1 cellular context compared by ENCODE assay signal in the genomic region with DNA sequence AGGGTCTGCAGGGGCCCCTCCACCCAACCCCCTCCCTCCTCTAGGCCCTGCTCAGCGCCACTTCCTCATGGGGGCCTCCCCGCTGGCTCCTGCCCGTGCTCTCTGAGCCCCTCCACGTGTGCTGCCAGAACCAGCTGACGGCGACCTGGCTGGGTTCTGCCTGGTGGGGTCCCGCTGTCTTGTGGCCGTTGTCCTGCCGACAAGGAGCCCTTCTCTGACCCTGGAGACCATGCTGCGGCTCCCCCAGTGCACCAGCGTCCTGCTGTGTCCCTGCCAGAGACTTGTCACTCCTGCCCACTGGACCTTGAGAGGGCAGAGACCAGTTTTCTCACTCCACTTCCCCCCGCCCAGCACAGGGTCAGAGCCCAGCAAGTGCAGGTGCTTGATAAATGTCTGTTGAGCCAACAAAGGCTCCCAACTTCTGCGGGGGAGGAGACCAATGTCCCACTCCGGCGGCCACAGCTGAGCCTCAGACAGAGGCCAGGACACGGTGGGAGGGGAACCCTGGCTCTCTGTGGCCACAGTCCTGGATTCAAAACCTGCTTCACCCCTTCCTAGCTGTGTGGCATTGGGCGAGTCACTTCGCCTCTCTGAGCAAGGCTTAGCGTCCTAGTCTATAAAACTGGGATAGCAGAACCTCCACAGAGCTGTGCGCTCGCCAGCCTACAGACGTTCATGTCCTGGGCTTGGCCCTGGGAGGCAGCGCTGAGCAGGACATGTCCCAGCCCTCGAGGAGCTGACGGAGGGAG.
A peak's percentile ranks its signal among the peaks of the same experiment; 100 is the strongest.
TF ChIP-seq lines count a peak whose summit lies in the region.

No MANE protein-coding gene starts in this region.

TF ChIP-seq in HepG2, 621 proteins besides CTCF, POLR2A, EP300 and RAD21 (continued from another document and continues in another):
- TF ChIP-seq, protein P1, sequence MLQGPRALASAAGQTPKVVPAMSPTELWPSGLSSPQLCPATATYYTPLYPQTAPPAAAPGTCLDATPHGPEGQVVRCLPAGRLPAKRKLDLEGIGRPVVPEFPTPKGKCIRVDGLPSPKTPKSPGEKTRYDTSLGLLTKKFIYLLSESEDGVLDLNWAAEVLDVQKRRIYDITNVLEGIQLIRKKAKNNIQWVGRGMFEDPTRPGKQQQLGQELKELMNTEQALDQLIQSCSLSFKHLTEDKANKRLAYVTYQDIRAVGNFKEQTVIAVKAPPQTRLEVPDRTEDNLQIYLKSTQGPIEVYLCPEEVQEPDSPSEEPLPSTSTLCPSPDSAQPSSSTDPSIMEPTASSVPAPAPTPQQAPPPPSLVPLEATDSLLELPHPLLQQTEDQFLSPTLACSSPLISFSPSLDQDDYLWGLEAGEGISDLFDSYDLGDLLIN (CRISPR knock-in tag; IDR thresholded peaks at IDR 0.05; ENCODE audit: borderline replicate concordance) = no peak
- TF ChIP-seq SPEN (CRISPR knock-in tag; IDR thresholded peaks at IDR 0.05; ENCODE audit: low read depth) (peak; percentile 28; the same call in 1 of the 2 replicates), ZNF615 (CRISPR knock-in tag; IDR thresholded peaks at IDR 0.05; ENCODE audit: borderline replicate concordance) (no peak), MYC (CRISPR knock-in tag; IDR thresholded peaks at IDR 0.05; ENCODE audit: borderline replicate concordance) (peak; percentile 51; the same call in 1 of the 2 replicates), RXRB (CRISPR knock-in tag; IDR thresholded peaks at IDR 0.05; ENCODE audit: borderline replicate concordance) (peak; percentile 33; the same call in 1 of the 2 replicates), ZNF441 (CRISPR knock-in tag; IDR thresholded peaks at IDR 0.05; ENCODE audit: borderline replicate concordance) (peak; percentile 99), ZNF274 (CRISPR knock-in tag; IDR thresholded peaks at IDR 0.05) (no peak), ZNF839 (CRISPR knock-in tag; IDR thresholded peaks at IDR 0.05; ENCODE audit: borderline replicate concordance) (peak; percentile 47; the same call in 1 of the 2 replicates), JUNB (CRISPR knock-in tag; IDR thresholded peaks at IDR 0.05; ENCODE audit: borderline replicate concordance) (no peak), ZNF782 (CRISPR knock-in tag; IDR thresholded peaks at IDR 0.05; ENCODE audit: borderline replicate concordance) (no peak), ZBTB7B (CRISPR knock-in tag; IDR thresholded peaks at IDR 0.05) (peak; percentile 76; the same call in 1 of the 2 replicates), ZSCAN29 (CRISPR knock-in tag; conservative IDR thresholded peaks at IDR 0.05) (0 out of 2 replicates have a peak, but pooled peaks have one; percentile 36), ZNF101 (CRISPR knock-in tag; IDR thresholded peaks at IDR 0.05; ENCODE audit: borderline replicate concordance, low read depth) (0 out of 2 replicates have a peak, but pooled peaks have one; percentile 48), RCOR2 (CRISPR knock-in tag; IDR thresholded peaks at IDR 0.05) (peak; percentile 69), MIER3 (CRISPR knock-in tag; IDR thresholded peaks at IDR 0.05; ENCODE audit: borderline replicate concordance) (peak; percentile 26; the same call in 1 of the 2 replicates), POLR2AphosphoS5 (IDR thresholded peaks at IDR 0.05; ENCODE audit: low read depth, low read length) (peak; percentile 49; the same call in 1 of the 2 replicates), HNRNPL (IDR thresholded peaks at IDR 0.05; ENCODE audit: low read depth, low read length) (peak; percentile 79), ZNF768 (CRISPR knock-in tag; IDR thresholded peaks at IDR 0.05) (peak; percentile 99), JUND (CRISPR knock-in tag; IDR thresholded peaks at IDR 0.05) (peak; percentile 63; the same call in 1 of the 2 replicates), CEBPG (CRISPR knock-in tag; IDR thresholded peaks at IDR 0.05) (0 out of 2 replicates have a peak, but pooled peaks have one; percentile 18), ESRRA (CRISPR knock-in tag; IDR thresholded peaks at IDR 0.05; ENCODE audit: low read depth) (peak; percentile 66; the same call in 1 of the 2 replicates), IKZF4 (CRISPR knock-in tag; IDR thresholded peaks at IDR 0.05; ENCODE audit: borderline replicate concordance, low read depth, not compliant biosample characterization) (no peak), TBX2 (CRISPR knock-in tag; IDR thresholded peaks at IDR 0.05; ENCODE audit: borderline replicate concordance) (peak; percentile 81), KDM2A (CRISPR knock-in tag; IDR thresholded peaks at IDR 0.05; ENCODE audit: borderline replicate concordance, low read depth) (no peak), ZFY (CRISPR knock-in tag; IDR thresholded peaks at IDR 0.05) (peak; percentile 34; the same call in 1 of the 2 replicates), HOXA3 (CRISPR knock-in tag; IDR thresholded peaks at IDR 0.05) (peak; percentile 64), XRCC5 (optimal IDR thresholded peaks at IDR 0.05; ENCODE audit: low read length) (peak; percentile 40), RARA (CRISPR knock-in tag; IDR thresholded peaks at IDR 0.05) (peak; percentile 33; the same call in 1 of the 2 replicates), GFI1 (CRISPR knock-in tag; IDR thresholded peaks at IDR 0.05; ENCODE audit: borderline replicate concordance) (peak; percentile 41; the same call in 1 of the 2 replicates)
- TF ChIP-seq, protein P2, sequence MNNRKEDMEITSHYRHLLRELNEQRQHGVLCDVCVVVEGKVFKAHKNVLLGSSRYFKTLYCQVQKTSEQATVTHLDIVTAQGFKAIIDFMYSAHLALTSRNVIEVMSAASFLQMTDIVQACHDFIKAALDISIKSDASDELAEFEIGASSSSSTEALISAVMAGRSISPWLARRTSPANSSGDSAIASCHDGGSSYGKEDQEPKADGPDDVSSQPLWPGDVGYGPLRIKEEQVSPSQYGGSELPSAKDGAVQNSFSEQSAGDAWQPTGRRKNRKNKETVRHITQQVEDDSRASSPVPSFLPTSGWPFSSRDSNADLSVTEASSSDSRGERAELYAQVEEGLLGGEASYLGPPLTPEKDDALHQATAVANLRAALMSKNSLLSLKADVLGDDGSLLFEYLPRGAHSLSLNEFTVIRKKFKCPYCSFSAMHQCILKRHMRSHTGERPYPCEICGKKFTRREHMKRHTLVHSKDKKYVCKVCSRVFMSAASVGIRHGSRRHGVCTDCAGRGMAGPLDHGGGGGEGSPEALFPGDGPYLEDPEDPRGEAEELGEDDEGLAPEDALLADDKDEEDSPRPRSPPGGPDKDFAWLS (CRISPR knock-in tag; IDR thresholded peaks at IDR 0.05; ENCODE audit: borderline replicate concordance) = peak; percentile 70; the same call in 1 of the 2 replicates
- TF ChIP-seq, protein P3, sequence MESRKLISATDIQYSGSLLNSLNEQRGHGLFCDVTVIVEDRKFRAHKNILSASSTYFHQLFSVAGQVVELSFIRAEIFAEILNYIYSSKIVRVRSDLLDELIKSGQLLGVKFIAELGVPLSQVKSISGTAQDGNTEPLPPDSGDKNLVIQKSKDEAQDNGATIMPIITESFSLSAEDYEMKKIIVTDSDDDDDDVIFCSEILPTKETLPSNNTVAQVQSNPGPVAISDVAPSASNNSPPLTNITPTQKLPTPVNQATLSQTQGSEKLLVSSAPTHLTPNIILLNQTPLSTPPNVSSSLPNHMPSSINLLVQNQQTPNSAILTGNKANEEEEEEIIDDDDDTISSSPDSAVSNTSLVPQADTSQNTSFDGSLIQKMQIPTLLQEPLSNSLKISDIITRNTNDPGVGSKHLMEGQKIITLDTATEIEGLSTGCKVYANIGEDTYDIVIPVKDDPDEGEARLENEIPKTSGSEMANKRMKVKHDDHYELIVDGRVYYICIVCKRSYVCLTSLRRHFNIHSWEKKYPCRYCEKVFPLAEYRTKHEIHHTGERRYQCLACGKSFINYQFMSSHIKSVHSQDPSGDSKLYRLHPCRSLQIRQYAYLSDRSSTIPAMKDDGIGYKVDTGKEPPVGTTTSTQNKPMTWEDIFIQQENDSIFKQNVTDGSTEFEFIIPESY (CRISPR knock-in tag; IDR thresholded peaks at IDR 0.05) = 0 out of 2 replicates have a peak, but pooled peaks have one; percentile 30
- TF ChIP-seq, protein P4, sequence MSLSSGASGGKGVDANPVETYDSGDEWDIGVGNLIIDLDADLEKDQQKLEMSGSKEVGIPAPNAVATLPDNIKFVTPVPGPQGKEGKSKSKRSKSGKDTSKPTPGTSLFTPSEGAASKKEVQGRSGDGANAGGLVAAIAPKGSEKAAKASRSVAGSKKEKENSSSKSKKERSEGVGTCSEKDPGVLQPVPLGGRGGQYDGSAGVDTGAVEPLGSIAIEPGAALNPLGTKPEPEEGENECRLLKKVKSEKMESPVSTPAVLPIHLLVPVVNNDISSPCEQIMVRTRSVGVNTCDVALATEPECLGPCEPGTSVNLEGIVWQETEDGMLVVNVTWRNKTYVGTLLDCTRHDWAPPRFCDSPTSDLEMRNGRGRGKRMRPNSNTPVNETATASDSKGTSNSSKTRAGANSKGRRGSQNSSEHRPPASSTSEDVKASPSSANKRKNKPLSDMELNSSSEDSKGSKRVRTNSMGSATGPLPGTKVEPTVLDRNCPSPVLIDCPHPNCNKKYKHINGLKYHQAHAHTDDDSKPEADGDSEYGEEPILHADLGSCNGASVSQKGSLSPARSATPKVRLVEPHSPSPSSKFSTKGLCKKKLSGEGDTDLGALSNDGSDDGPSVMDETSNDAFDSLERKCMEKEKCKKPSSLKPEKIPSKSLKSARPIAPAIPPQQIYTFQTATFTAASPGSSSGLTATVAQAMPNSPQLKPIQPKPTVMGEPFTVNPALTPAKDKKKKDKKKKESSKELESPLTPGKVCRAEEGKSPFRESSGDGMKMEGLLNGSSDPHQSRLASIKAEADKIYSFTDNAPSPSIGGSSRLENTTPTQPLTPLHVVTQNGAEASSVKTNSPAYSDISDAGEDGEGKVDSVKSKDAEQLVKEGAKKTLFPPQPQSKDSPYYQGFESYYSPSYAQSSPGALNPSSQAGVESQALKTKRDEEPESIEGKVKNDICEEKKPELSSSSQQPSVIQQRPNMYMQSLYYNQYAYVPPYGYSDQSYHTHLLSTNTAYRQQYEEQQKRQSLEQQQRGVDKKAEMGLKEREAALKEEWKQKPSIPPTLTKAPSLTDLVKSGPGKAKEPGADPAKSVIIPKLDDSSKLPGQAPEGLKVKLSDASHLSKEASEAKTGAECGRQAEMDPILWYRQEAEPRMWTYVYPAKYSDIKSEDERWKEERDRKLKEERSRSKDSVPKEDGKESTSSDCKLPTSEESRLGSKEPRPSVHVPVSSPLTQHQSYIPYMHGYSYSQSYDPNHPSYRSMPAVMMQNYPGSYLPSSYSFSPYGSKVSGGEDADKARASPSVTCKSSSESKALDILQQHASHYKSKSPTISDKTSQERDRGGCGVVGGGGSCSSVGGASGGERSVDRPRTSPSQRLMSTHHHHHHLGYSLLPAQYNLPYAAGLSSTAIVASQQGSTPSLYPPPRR (CRISPR knock-in tag; IDR thresholded peaks at IDR 0.05; ENCODE audit: borderline replicate concordance) = peak; percentile 43
- TF ChIP-seq, protein P5, sequence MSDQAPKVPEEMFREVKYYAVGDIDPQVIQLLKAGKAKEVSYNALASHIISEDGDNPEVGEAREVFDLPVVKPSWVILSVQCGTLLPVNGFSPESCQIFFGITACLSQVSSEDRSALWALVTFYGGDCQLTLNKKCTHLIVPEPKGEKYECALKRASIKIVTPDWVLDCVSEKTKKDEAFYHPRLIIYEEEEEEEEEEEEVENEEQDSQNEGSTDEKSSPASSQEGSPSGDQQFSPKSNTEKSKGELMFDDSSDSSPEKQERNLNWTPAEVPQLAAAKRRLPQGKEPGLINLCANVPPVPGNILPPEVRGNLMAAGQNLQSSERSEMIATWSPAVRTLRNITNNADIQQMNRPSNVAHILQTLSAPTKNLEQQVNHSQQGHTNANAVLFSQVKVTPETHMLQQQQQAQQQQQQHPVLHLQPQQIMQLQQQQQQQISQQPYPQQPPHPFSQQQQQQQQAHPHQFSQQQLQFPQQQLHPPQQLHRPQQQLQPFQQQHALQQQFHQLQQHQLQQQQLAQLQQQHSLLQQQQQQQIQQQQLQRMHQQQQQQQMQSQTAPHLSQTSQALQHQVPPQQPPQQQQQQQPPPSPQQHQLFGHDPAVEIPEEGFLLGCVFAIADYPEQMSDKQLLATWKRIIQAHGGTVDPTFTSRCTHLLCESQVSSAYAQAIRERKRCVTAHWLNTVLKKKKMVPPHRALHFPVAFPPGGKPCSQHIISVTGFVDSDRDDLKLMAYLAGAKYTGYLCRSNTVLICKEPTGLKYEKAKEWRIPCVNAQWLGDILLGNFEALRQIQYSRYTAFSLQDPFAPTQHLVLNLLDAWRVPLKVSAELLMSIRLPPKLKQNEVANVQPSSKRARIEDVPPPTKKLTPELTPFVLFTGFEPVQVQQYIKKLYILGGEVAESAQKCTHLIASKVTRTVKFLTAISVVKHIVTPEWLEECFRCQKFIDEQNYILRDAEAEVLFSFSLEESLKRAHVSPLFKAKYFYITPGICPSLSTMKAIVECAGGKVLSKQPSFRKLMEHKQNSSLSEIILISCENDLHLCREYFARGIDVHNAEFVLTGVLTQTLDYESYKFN (CRISPR knock-in tag; conservative IDR thresholded peaks at IDR 0.05) = peak; percentile 86
- TF ChIP-seq, protein P6, sequence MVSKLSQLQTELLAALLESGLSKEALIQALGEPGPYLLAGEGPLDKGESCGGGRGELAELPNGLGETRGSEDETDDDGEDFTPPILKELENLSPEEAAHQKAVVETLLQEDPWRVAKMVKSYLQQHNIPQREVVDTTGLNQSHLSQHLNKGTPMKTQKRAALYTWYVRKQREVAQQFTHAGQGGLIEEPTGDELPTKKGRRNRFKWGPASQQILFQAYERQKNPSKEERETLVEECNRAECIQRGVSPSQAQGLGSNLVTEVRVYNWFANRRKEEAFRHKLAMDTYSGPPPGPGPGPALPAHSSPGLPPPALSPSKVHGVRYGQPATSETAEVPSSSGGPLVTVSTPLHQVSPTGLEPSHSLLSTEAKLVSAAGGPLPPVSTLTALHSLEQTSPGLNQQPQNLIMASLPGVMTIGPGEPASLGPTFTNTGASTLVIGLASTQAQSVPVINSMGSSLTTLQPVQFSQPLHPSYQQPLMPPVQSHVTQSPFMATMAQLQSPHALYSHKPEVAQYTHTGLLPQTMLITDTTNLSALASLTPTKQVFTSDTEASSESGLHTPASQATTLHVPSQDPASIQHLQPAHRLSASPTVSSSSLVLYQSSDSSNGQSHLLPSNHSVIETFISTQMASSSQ (IDR thresholded peaks at IDR 0.05; ENCODE audit: low read depth) = no peak
- TF ChIP-seq, protein P6 (CRISPR knock-in tag; IDR thresholded peaks at IDR 0.05; ENCODE audit: borderline replicate concordance) = 0 out of 2 replicates have a peak, but pooled peaks have one; percentile 35
